ENCODE assay signal across 18 cellular contexts in genomic region chr5:58967597-58968281, GRCh38.
DNase-seq lines count a peak whose midpoint lies in the region; ATAC-seq and TF ChIP-seq lines count a peak whose summit lies in the region.
"Had no signal": no experiment of that assay in that cellular context is flagged by ENCODE, and none has a peak within 500 bp of the region (broad histone marks: within the 10 kb centered on the region; RNA-seq: fewer than 3 reads in every experiment).

No MANE protein-coding gene starts in this region.

- POLR2A ChIA-PET in SK-N-SH (lab: Yijun Ruan, JAX), result no interaction called here

- peaks cover 23% of the 10 kb centered on the region for H3K36me3 Mint-ChIP-seq in activated naive CD4-positive, alpha-beta T cell treated with anti-CD3 and anti-CD28 coated beads, Interleukin-2, amount 10 ng/mL, durations not matched to agents 7 days and 5 days
- peaks cover 1% of the 10 kb centered on the region for H3K36me3 Mint-ChIP-seq in activated T-helper 1 cell treated with anti-CD3 and anti-CD28 coated beads, Interleukin-12 subunit alpha, Interleukin-12 subunit beta, Interleukin-2, Interleukin-4 antibody, amounts not matched to agents 30 ng/mL and 10 ng/mL and 1 ng/mL, durations not matched to agents 14 hours and 24 hours and 36 hours (ENCODE audit: low read depth)
- peaks cover 68% of the 10 kb centered on the region for H3K36me3 Mint-ChIP-seq in stimulated activated effector memory CD8-positive, alpha-beta T cell treated with anti-CD3 and anti-CD28 coated beads, Interleukin-12 subunit alpha, Interleukin-12 subunit beta, amount 100 ng/mL, for 72 hours

- CTCF ChIA-PET in activated naive CD4-positive, alpha-beta T cell treated with anti-CD3 and anti-CD28 coated beads, Interleukin-2, amount 10 ng/mL, durations not matched to agents 7 days and 5 days (lab: Charles Lee), result interaction anchor here (1.7 kb wide), 1 partner anchor 207 kb away, joined by 4 read pairs; no protein-coding TSS in a partner anchor
- CTCF ChIA-PET in SK-N-SH (lab: Yijun Ruan, JAX), result interaction anchor here (0.7 to 1.4 kb wide), 4 partner anchors 17 to 81 kb away, joined by 3 to 4 read pairs (median 4); no protein-coding TSS in a partner anchor

- H3F3A ChIP-seq in SK-N-SH (replicated peaks; ENCODE audit: insufficient read depth), result no peaks in the 10 kb centered on the region

- H3K27me3 Mint-ChIP-seq in activated naive CD4-positive, alpha-beta T cell treated with anti-CD3 and anti-CD28 coated beads, Interleukin-2, amount 10 ng/mL, durations not matched to agents 7 days and 5 days, result no peaks in the 10 kb centered on the region
- peaks cover 2% of the 10 kb centered on the region for H3K27me3 Mint-ChIP-seq in activated T-helper 1 cell treated with anti-CD3 and anti-CD28 coated beads, Interleukin-12 subunit alpha, Interleukin-12 subunit beta, Interleukin-2, Interleukin-4 antibody, amounts not matched to agents 30 ng/mL and 10 ng/mL and 1 ng/mL, durations not matched to agents 14 hours and 24 hours and 36 hours (ENCODE audit: insufficient read depth)

- H3K9me2 ChIP-seq in SK-N-SH, result no peaks in the 10 kb centered on the region

- H2AFZ ChIP-seq in SK-N-SH (ENCODE audit: low read depth), result no peak overlapping the region
- H2AFZ ChIP-seq: GM23338 had no signal

- no peaks in the 10 kb centered on the region for H3K9me3 ChIP-seq in SK-N-SH

- no peak for DNase-seq in activated naive CD4-positive, alpha-beta T cell treated with anti-CD3 and anti-CD28 coated beads, Interleukin-2, amount 10 ng/mL, durations not matched to agents 7 days and 5 days
- DNase-seq in activated naive CD4-positive, alpha-beta T cell treated with Interleukin-2 at 50 U/mL for 16 hours, result no peak
- DNase-seq in activated T-helper 1 cell treated with anti-CD3 and anti-CD28 coated beads, Interleukin-12 subunit alpha, Interleukin-12 subunit beta, Interleukin-2, Interleukin-4 antibody, amounts not matched to agents 30 ng/mL and 10 ng/mL and 1 ng/mL, durations not matched to agents 14 hours and 24 hours and 36 hours (ENCODE audit: low spot score), result no peak
- DNase-seq in stimulated activated effector memory CD8-positive, alpha-beta T cell treated with anti-CD3 and anti-CD28 coated beads, Interleukin-12 subunit alpha, Interleukin-12 subunit beta, amount 100 ng/mL, for 72 hours (ENCODE audit: low spot score in 2 of 2), result no peak
- no peak for DNase-seq in SK-N-SH
- DNase-seq in NCI-H187 (lab: John Stamatoyannopoulos, UW), result no peak
- DNase-seq: C1 segment of cervical spinal cord, DMS 273 treated with DMSO at 0.1 percent for 48 hours, GF-D8, KBM-7, NCI-H1436, NCI-H2029 treated with DMSO at 0.1 percent for 48 hours, NCI-H2171 treated with DMSO at 0.1 percent for 48 hours, NCI-H774 had no signal

- TF ChIP-seq CTCF in SK-N-SH (IDR thresholded peaks at IDR 0.05), result no peak

- H4K20me1 ChIP-seq in SK-N-SH (ENCODE audit: insufficient read depth), result no peaks in the 10 kb centered on the region

- peaks cover 2% of the 10 kb centered on the region for H3K4me1 Mint-ChIP-seq in activated naive CD4-positive, alpha-beta T cell treated with anti-CD3 and anti-CD28 coated beads, Interleukin-2, amount 10 ng/mL, durations not matched to agents 7 days and 5 days
- peaks cover 20% of the 10 kb centered on the region for H3K4me1 Mint-ChIP-seq in activated T-helper 1 cell treated with anti-CD3 and anti-CD28 coated beads, Interleukin-12 subunit alpha, Interleukin-12 subunit beta, Interleukin-2, Interleukin-4 antibody, amounts not matched to agents 30 ng/mL and 10 ng/mL and 1 ng/mL, durations not matched to agents 14 hours and 24 hours and 36 hours (ENCODE audit: low read depth)
- peaks cover 22% of the 10 kb centered on the region for H3K4me1 Mint-ChIP-seq in stimulated activated effector memory CD8-positive, alpha-beta T cell treated with anti-CD3 and anti-CD28 coated beads, Interleukin-12 subunit alpha, Interleukin-12 subunit beta, amount 100 ng/mL, for 72 hours

- H3K36me3 ChIP-seq in SK-N-SH (replicated peaks in 1 of 2; ENCODE audit: control insufficient read depth in 1 of 2, insufficient read depth in 2 of 2, low read length in 1 of 2), result no peaks in the 10 kb centered on the region

- no peaks in the 10 kb centered on the region for H3K9me3 Mint-ChIP-seq in activated naive CD4-positive, alpha-beta T cell treated with anti-CD3 and anti-CD28 coated beads, Interleukin-2, amount 10 ng/mL, durations not matched to agents 7 days and 5 days
- H3K9me3 Mint-ChIP-seq in activated T-helper 1 cell treated with anti-CD3 and anti-CD28 coated beads, Interleukin-12 subunit alpha, Interleukin-12 subunit beta, Interleukin-2, Interleukin-4 antibody, amounts not matched to agents 30 ng/mL and 10 ng/mL and 1 ng/mL, durations not matched to agents 14 hours and 24 hours and 36 hours, result no peaks in the 10 kb centered on the region
- H3K9me3 Mint-ChIP-seq in stimulated activated effector memory CD8-positive, alpha-beta T cell treated with anti-CD3 and anti-CD28 coated beads, Interleukin-12 subunit alpha, Interleukin-12 subunit beta, amount 100 ng/mL, for 72 hours, result no peaks in the 10 kb centered on the region
- H3K9me3 Mint-ChIP-seq: GM23338 had no signal

- intact Hi-C loops in activated T-helper 1 cell treated with anti-CD3 and anti-CD28 coated beads, Interleukin-12 subunit alpha, Interleukin-12 subunit beta, Interleukin-2, Interleukin-4 antibody, amounts not matched to agents 30 ng/mL and 10 ng/mL and 1 ng/mL, durations not matched to agents 14 hours and 24 hours and 36 hours (cut with micrococcal nuclease), result no loop called here

- no peaks in the 10 kb centered on the region for H3K4me1 ChIP-seq in SK-N-SH (ENCODE audit: control insufficient read depth in 1 of 2, insufficient read depth in 2 of 2, low read depth in 1 of 2, low read length in 1 of 2)

- H3K4me2 ChIP-seq in SK-N-SH, result no peak overlapping the region
- H3K4me2 ChIP-seq: GM23338 had no signal

- no peaks in the 10 kb centered on the region for H3K79me2 ChIP-seq in SK-N-SH (ENCODE audit: insufficient read depth)

- H3K27me3 ChIP-seq in SK-N-SH (ENCODE audit: insufficient read depth), result no peaks in the 10 kb centered on the region

- H3K4me3 Mint-ChIP-seq in activated naive CD4-positive, alpha-beta T cell treated with anti-CD3 and anti-CD28 coated beads, Interleukin-2, amount 10 ng/mL, durations not matched to agents 7 days and 5 days, result no peak overlapping the region
- no peak overlapping the region for H3K4me3 Mint-ChIP-seq in activated T-helper 1 cell treated with anti-CD3 and anti-CD28 coated beads, Interleukin-12 subunit alpha, Interleukin-12 subunit beta, Interleukin-2, Interleukin-4 antibody, amounts not matched to agents 30 ng/mL and 10 ng/mL and 1 ng/mL, durations not matched to agents 14 hours and 24 hours and 36 hours
- H3K4me3 Mint-ChIP-seq in stimulated activated effector memory CD8-positive, alpha-beta T cell treated with anti-CD3 and anti-CD28 coated beads, Interleukin-12 subunit alpha, Interleukin-12 subunit beta, amount 100 ng/mL, for 72 hours, result no peak overlapping the region
- H3K4me3 Mint-ChIP-seq: GM23338 had no signal

- H3K4me3 ChIP-seq in SK-N-SH (ENCODE audit: low read depth in 2 of 2, low read length in 1 of 2), result no peak overlapping the region
- H3K4me3 ChIP-seq: GM23338 had no signal

- H3K27ac Mint-ChIP-seq in activated naive CD4-positive, alpha-beta T cell treated with anti-CD3 and anti-CD28 coated beads, Interleukin-2, amount 10 ng/mL, durations not matched to agents 7 days and 5 days, result peak overlapping the region; percentile 22
- H3K27ac Mint-ChIP-seq in activated T-helper 1 cell treated with anti-CD3 and anti-CD28 coated beads, Interleukin-12 subunit alpha, Interleukin-12 subunit beta, Interleukin-2, Interleukin-4 antibody, amounts not matched to agents 30 ng/mL and 10 ng/mL and 1 ng/mL, durations not matched to agents 14 hours and 24 hours and 36 hours, result peak overlapping the region; percentile 4
- peak overlapping the region; percentile 10 for H3K27ac Mint-ChIP-seq in stimulated activated effector memory CD8-positive, alpha-beta T cell treated with anti-CD3 and anti-CD28 coated beads, Interleukin-12 subunit alpha, Interleukin-12 subunit beta, amount 100 ng/mL, for 72 hours
- H3K27ac Mint-ChIP-seq: GM23338 had no signal

- no peak for TF ChIP-seq RAD21 in SK-N-SH (IDR thresholded peaks at IDR 0.05; ENCODE audit: low read length)

- H3K27ac ChIP-seq in SK-N-SH (ENCODE audit: low read depth in 2 of 2, low read length in 1 of 2), result no peak overlapping the region

- TF ChIP-seq EP300 in SK-N-SH (IDR thresholded peaks at IDR 0.05; ENCODE audit: borderline replicate concordance in 1 of 2, low read depth in 1 of 2, low read length in 1 of 2), result no peak

- H3K9ac ChIP-seq in SK-N-SH, result no peak overlapping the region

- WGBS in SK-N-SH (ENCODE audit: low lambda C conversion rate), result 97% methylated on average over 2 of the region's 2 CpGs

- ATAC-seq in HG02798 (IDR thresholded peaks at IDR 0.05; ENCODE audit: poor library complexity, unreplicated experiment), result peak; percentile 41
- peak; percentile 42 for ATAC-seq in stimulated activated effector memory CD8-positive, alpha-beta T cell treated with anti-CD3 and anti-CD28 coated beads, Interleukin-12 subunit alpha, Interleukin-12 subunit beta, amount 100 ng/mL, for 72 hours
- ATAC-seq: GM23338, HCT116, Panc1 had no signal

TF ChIP-seq in SK-N-SH, 30 proteins besides CTCF, POLR2A, EP300 and RAD21 (continues in another document):
- no peak for TF ChIP-seq YY1 (IDR thresholded peaks at IDR 0.05; ENCODE audit: low read depth)
- no peak for TF ChIP-seq JUND (IDR thresholded peaks at IDR 0.05)
- TF ChIP-seq GABPA (IDR thresholded peaks at IDR 0.05; ENCODE audit: low read depth), result no peak
- no peak for TF ChIP-seq IRF3 (IDR thresholded peaks at IDR 0.05; ENCODE audit: low read depth, low read length)
- TF ChIP-seq RXRA (IDR thresholded peaks at IDR 0.05; ENCODE audit: borderline replicate concordance, low read depth), result no peak
- no peak for TF ChIP-seq SIN3A (IDR thresholded peaks at IDR 0.05; ENCODE audit: borderline replicate concordance, low read depth, low read length)
- TF ChIP-seq ELF1 (IDR thresholded peaks at IDR 0.05), result no peak
- TF ChIP-seq TEAD4 (IDR thresholded peaks at IDR 0.05; ENCODE audit: borderline replicate concordance, insufficient read depth), result no peak
- no peak for TF ChIP-seq MEF2A (IDR thresholded peaks at IDR 0.05; ENCODE audit: borderline replicate concordance, low read depth)
- TF ChIP-seq POLR2AphosphoS5 (IDR thresholded peaks at IDR 0.05; ENCODE audit: low read depth, low read length), result no peak
- TF ChIP-seq SMC3 (IDR thresholded peaks at IDR 0.05; ENCODE audit: low read depth, low read length), result no peak
- TF ChIP-seq FOXM1 (IDR thresholded peaks at IDR 0.05; ENCODE audit: low read depth), result no peak
